ENCODE assay signal across 8 cellular contexts in the genomic region with DNA sequence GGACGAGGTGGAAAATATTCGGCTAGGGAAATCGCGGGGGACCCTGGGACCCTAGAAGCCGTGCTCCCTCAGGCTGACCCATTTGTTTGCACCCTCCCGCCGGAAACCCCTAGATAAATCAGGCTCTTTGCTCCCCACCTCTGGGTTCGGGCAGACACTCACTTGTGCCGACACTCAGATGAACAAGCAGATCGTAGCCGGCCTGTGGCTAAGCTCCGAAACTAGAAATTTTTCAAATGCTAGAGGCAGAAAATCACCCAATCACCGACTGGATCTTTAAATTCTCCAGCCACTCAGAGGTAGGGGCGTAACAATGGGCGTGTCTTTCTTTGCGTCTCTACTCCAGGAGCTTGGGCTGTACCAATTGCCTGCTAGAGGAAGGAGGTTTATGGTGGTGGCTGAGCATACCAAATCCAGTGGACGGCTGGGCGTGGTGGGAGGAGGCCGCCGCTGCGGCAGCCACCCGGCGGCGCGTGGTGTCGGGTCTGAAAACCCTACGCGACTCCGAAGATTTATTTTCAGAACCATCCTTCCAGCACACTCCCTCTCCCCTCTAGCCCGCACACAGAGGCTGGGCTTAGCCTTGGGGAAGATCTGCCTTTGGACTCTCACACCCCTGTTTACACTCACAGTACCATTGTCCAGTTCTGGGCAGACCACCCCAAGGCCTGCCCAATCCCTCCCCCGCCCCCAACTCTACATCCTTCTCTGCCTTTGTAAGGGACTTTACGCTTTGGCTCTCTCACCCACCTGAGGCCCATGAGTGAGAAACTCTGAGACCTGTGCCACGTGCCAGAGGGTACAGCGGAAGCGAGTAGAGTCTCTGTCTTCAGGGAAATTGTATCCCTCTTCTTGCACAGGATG. TPM values are rescaled to one million over a fixed set of nuclear protein-coding genes. Genes with fewer than 3 reads are reported as not detected.
DNase-seq lines count a peak whose midpoint lies in the region; ATAC-seq and TF ChIP-seq lines count a peak whose summit lies in the region.

A gene with protein sequence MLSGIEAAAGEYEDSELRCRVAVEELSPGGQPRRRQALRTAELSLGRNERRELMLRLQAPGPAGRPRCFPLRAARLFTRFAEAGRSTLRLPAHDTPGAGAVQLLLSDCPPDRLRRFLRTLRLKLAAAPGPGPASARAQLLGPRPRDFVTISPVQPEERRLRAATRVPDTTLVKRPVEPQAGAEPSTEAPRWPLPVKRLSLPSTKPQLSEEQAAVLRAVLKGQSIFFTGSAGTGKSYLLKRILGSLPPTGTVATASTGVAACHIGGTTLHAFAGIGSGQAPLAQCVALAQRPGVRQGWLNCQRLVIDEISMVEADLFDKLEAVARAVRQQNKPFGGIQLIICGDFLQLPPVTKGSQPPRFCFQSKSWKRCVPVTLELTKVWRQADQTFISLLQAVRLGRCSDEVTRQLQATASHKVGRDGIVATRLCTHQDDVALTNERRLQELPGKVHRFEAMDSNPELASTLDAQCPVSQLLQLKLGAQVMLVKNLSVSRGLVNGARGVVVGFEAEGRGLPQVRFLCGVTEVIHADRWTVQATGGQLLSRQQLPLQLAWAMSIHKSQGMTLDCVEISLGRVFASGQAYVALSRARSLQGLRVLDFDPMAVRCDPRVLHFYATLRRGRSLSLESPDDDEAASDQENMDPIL (minus strand): TSS at position 217 of the 864 bp plus-strand sequence. CDS start 1,312 bp downstream, outside the sequence.

- DNase-seq in NCI-H146 treated with DMSO at 0.1 percent for 48 hours (lab: John Stamatoyannopoulos, UW; ENCODE audit: unreplicated experiment) (peak; percentile 95), T-helper 1 cell (peak; percentile 69 to 98 (median 85)), adrenal gland (peak; percentile 91 to 98 (median 96)), heart left ventricle (peak; percentile 83 to 93 (median 92)), posterior cingulate gyrus (peak; percentile 64 to 97 (median 86)), upper lobe of right lung (peak; percentile 87)

- TF ChIP-seq POLR2A in GM15510 (IDR thresholded peaks at IDR 0.05; ENCODE audit: borderline replicate concordance, extremely low read depth, insufficient read length) (peak; percentile 75), adrenal gland (IDR thresholded peaks at IDR 0.05) (peak in 1 of 2 donors; percentile 89), heart left ventricle (IDR thresholded peaks at IDR 0.05) (peak; percentile 72 to 92)

- H3K27ac ChIP-seq in adrenal gland (peak within 1 kb of the TSS in 2 of 5 donors; percentile 68 to 85), heart left ventricle (peak within 1 kb of the TSS in 11 of 12 donors; percentile 56 to 80 (median 71)), upper lobe of right lung (peak within 1 kb of the TSS; percentile 58)

- 2 to 4% (median 3%) methylated on average over 25 to 35 of the region's 35 CpGs for WGBS in adrenal gland, 4 donors
- WGBS in heart left ventricle, 4 donors: 3 to 6% (median 5%) methylated on average over 22 to 35 of the region's 35 CpGs

- H3K36me3 ChIP-seq in adrenal gland (replicated peaks in 1 of 2) (no peaks in the 10 kb centered on the region), heart left ventricle (no peaks in the 10 kb centered on the region), upper lobe of right lung (no peaks in the 10 kb centered on the region)

- peak; percentile 86 for ATAC-seq in HG02884 (IDR thresholded peaks at IDR 0.05; ENCODE audit: unreplicated experiment)
- ATAC-seq in heart left ventricle: peak; percentile 97 to 99 (median 98)
- peak; percentile 98 for ATAC-seq in upper lobe of right lung

- H3K27me3 ChIP-seq in adrenal gland (no peaks in the 10 kb centered on the region), heart left ventricle (peaks cover 0 to 10% (median 0%) of the 10 kb centered on the region in 9 donors), upper lobe of right lung (no peaks in the 10 kb centered on the region)

- H3K9me3 ChIP-seq in adrenal gland (replicated peaks in 1 of 3) (no peaks in the 10 kb centered on the region), heart left ventricle (no peaks in the 10 kb centered on the region), upper lobe of right lung (no peaks in the 10 kb centered on the region)

- TF ChIP-seq CTCF in adrenal gland (IDR thresholded peaks at IDR 0.05) (no peak), heart left ventricle (IDR thresholded peaks at IDR 0.05) (no peak), upper lobe of right lung (IDR thresholded peaks at IDR 0.05) (no peak)

- H3K4me1 ChIP-seq in adrenal gland (replicated peaks in 1 of 2) (peaks cover 18 to 20% of the 10 kb centered on the region in 2 donors), heart left ventricle (peaks cover 3 to 31% (median 22%) of the 10 kb centered on the region in 12 donors), upper lobe of right lung (peaks cover 22% of the 10 kb centered on the region)

- intact Hi-C loops in adrenal gland (cut with DNase I) (no loop called here), heart left ventricle (cut with DNase I) (loop anchor here in 1 of 10 donors (5.0 kb wide), 1 partner anchor 82 kb away; no protein-coding TSS in a partner anchor), posterior cingulate gyrus (cut with DNase I) (loop anchor here (5.0 kb wide), 1 partner anchor 82 kb away; no protein-coding TSS in a partner anchor), upper lobe of right lung (cut with DNase I) (no loop called here)

- H3K4me3 ChIP-seq in adrenal gland (peak within 1 kb of the TSS in 2 of 4 donors; percentile 4 to 65), heart left ventricle (peak within 1 kb of the TSS; percentile 6 to 65 (median 52)), upper lobe of right lung (peak within 1 kb of the TSS; percentile 53)

RNA-seq across cellular contexts. Expression of the gene that starts here (rescaled TPM):
- total RNA-seq in adrenal gland (1 to 10 TPM in 5 of 8 donors, under 1 TPM in 3; 0.26 to 3.8 (median 1.7) TPM), heart left ventricle (1 to 10 TPM in 2 of 9 donors, under 1 TPM in 5, not detected in 2; 0.23 to 4.6 (median 0.52) TPM), upper lobe of right lung (0.67 TPM)
- polyA plus RNA-seq in adrenal gland (1 to 10 TPM in 2 of 3 donors, under 1 TPM in 1; 0.33 to 6.0 (median 3.0) TPM), heart left ventricle (under 1 TPM; 0.40 to 0.88 TPM)

Comparison
In these comparisons a context has a peak if more than half of its experiments do, and no peak if none do; other contexts are left out.
1. Peak in DNase-seq, ATAC-seq, H3K4me3 ChIP-seq and H3K27ac ChIP-seq in upper lobe of right lung; RNA of the gene not detected or under 1 TPM.